Comparison of ENCODE assay signal across 1 cellular context in genomic region chr6:29465279-29465678, GRCh38.
A peak's percentile ranks its signal among the peaks of the same experiment; 100 is the strongest.
TF ChIP-seq lines count a peak whose summit lies in the region.

No MANE protein-coding gene starts in this region.

TF ChIP-seq in K562, 482 proteins besides CTCF, POLR2A, EP300 and RAD21:
- TF ChIP-seq ZNF239 (CRISPR knock-in tag; IDR thresholded peaks at IDR 0.05) (peak; percentile 36; the same call in 1 of the 2 replicates), ZNF175 (CRISPR knock-in tag; IDR thresholded peaks at IDR 0.05; ENCODE audit: low read depth) (no peak), ZNF449 (CRISPR knock-in tag; IDR thresholded peaks at IDR 0.05) (peak; percentile 78; the same call in 1 of the 2 replicates), SP1 (CRISPR knock-in tag; IDR thresholded peaks at IDR 0.05) (no peak), NELFE (IDR thresholded peaks at IDR 0.05; ENCODE audit: insufficient read depth, insufficient read length) (no peak), KDM5B (IDR thresholded peaks at IDR 0.05; ENCODE audit: insufficient replicate concordance, low read depth, low read length) (no peak), ZNF354B (CRISPR knock-in tag; IDR thresholded peaks at IDR 0.05) (0 out of 2 replicates have a peak, but pooled peaks have one; percentile 27), SMAD3 (CRISPR knock-in tag; conservative IDR thresholded peaks at IDR 0.05) (peak; percentile 81), ZNF444 (CRISPR knock-in tag; IDR thresholded peaks at IDR 0.05) (no peak), ZFP1 (CRISPR knock-in tag; IDR thresholded peaks at IDR 0.05) (0 out of 2 replicates have a peak, but pooled peaks have one; percentile 35), E2F3 (CRISPR knock-in tag; IDR thresholded peaks at IDR 0.05) (0 out of 2 replicates have a peak, but pooled peaks have one; percentile 24), PATZ1 (CRISPR knock-in tag; IDR thresholded peaks at IDR 0.05; ENCODE audit: borderline replicate concordance) (peak; percentile 38; the same call in 1 of the 2 replicates), ZNF41 (CRISPR knock-in tag; conservative IDR thresholded peaks at IDR 0.05) (0 out of 2 replicates have a peak, but pooled peaks have one; percentile 55), SRSF9 (IDR thresholded peaks at IDR 0.05; ENCODE audit: borderline replicate concordance, low read depth, low read length) (no peak), ZNF79 (CRISPR knock-in tag; IDR thresholded peaks at IDR 0.05; ENCODE audit: low read depth) (0 out of 2 replicates have a peak, but pooled peaks have one; percentile 61), LCOR (CRISPR knock-in tag; IDR thresholded peaks at IDR 0.05) (no peak), ZBTB9 (CRISPR knock-in tag; IDR thresholded peaks at IDR 0.05) (peak; percentile 46; the same call in 1 of the 2 replicates), KLF6 (CRISPR knock-in tag; IDR thresholded peaks at IDR 0.05; ENCODE audit: borderline replicate concordance) (peak; percentile 65; the same call in 1 of the 2 replicates), NONO (IDR thresholded peaks at IDR 0.05; ENCODE audit: low read depth in 2 of 2, low read length in 1 of 2) (no peak), ID3 (CRISPR knock-in tag; IDR thresholded peaks at IDR 0.05) (no peak), ID3 (tag; IDR thresholded peaks at IDR 0.05) (0 out of 2 replicates have a peak, but pooled peaks have one; percentile 44)
